15 cellular contexts compared by ENCODE assay signal in the genomic region with DNA sequence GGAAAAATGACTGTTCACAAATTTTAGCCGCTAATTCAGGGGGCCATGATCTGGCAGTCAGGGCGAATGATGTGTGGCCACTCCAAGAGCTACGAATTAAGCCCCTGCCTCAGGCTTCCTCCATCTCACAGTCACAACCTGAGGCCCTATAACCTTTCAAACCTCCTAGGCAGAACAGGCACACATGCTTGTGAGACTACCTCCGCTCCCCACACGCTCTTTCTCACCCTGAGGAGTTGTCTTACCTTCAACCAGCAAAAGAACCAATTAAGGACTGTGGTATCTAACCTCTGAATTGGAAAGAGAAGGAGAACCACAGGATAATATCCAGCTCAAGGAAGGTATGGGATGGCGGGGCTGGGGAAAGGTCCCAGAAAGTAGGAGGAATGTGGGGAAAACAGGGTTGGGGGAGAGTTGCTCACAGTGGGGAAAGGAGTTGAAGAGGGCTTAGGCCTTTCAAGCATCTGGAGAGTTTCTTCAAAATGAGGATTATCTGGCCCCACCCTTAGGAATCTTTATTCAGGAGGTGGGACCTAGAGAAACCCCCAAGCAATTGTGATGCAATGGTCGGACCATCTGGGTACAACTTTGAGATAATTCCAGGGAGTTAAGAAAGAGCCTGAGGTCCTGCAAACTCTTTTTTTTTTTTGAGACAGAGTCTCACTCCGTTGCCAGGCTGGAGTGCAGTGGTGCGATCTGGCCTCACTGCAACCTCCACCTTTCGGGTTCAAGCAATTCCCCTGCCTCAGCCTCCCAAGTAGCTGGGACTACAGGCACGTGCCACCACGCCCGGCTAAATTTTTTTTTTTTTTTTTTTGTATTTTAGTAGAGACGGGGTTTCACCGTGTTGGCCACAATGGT. TPM values are rescaled to one million over a fixed set of nuclear protein-coding genes. Genes with fewer than 3 reads are reported as not detected.
A peak's percentile ranks its signal among the peaks of the same experiment; 100 is the strongest.
DNase-seq lines count a peak whose midpoint lies in the region; ATAC-seq and TF ChIP-seq lines count a peak whose summit lies in the region.
"Had no signal": no experiment of that assay in that cellular context is flagged by ENCODE, and none has a peak within 500 bp of the region (broad histone marks: within the 10 kb centered on the region; RNA-seq: fewer than 3 reads in every experiment).

No MANE protein-coding gene starts in this region.

- H3K36me3 Mint-ChIP-seq in neural crest cell (ENCODE audit: low read depth), result peaks cover 3% of the 10 kb centered on the region
- H3K36me3 Mint-ChIP-seq: CD8-positive, alpha-beta memory T cell had no signal

- peaks cover 41% of the 10 kb centered on the region for H3K27me3 Mint-ChIP-seq in neural crest cell (ENCODE audit: low read depth)

- peak overlapping the region; percentile 39 for H3K4me3 Mint-ChIP-seq in neural crest cell
- H3K4me3 Mint-ChIP-seq: nephron progenitor cell; stimulated activated naive CD8-positive, alpha-beta T cell treated with anti-CD3 and anti-CD28 coated beads, Interleukin-15, Interleukin-2, amounts not matched to agents 100 ng/mL and 50 ng/mL, for 24 hours had no signal

- H3K27ac ChIP-seq in HUES6 (ENCODE audit: low read depth, low read length), result peak overlapping the region; percentile 78

- H3K4me1 ChIP-seq in HUES6 (ENCODE audit: control insufficient read depth, insufficient read depth, low read length), result peaks cover 59% of the 10 kb centered on the region

- H3K36me3 ChIP-seq in HUES6 (ENCODE audit: control insufficient read depth, insufficient read depth, low read length), result peaks cover 20% of the 10 kb centered on the region

- no peaks in the 10 kb centered on the region for H3K9me3 ChIP-seq in HUES6 (ENCODE audit: control insufficient read depth, insufficient read depth, low read depth, low read length)

- no peak for ATAC-seq in HG03439 (IDR thresholded peaks at IDR 0.05; ENCODE audit: unreplicated experiment)
- no peak for ATAC-seq in GM18520 (IDR thresholded peaks at IDR 0.05; ENCODE audit: unreplicated experiment)
- ATAC-seq: Right ventricle myocardium inferior had no signal

- H3K4me3 ChIP-seq in AG10803 (ENCODE audit: low read length) (no peak overlapping the region), HUES6 (ENCODE audit: low read depth, low read length) (peak overlapping the region; percentile 26; the same call in 1 of the 2 replicates)

- H3K9me3 Mint-ChIP-seq in neural crest cell, result no peaks in the 10 kb centered on the region
- H3K9me3 Mint-ChIP-seq: CD8-positive, alpha-beta memory T cell; nephron progenitor cell; stimulated activated naive CD8-positive, alpha-beta T cell treated with anti-CD3 and anti-CD28 coated beads, Interleukin-15, Interleukin-2, amounts not matched to agents 100 ng/mL and 50 ng/mL, for 24 hours had no signal

- TF ChIP-seq CTCF in AG10803 (conservative IDR thresholded peaks at IDR 0.05; ENCODE audit: low read length) (no peak), neural crest cell (conservative IDR thresholded peaks at IDR 0.05) (no peak)

- H3K27me3 ChIP-seq in HUES6 (ENCODE audit: control insufficient read depth, insufficient read depth, low read length), result peaks cover 37% of the 10 kb centered on the region

- H3K9ac ChIP-seq in HUES6 (ENCODE audit: low read length), result peak overlapping the region; percentile 45

- peaks cover 45% of the 10 kb centered on the region for H3K4me1 Mint-ChIP-seq in neural crest cell

- DNase-seq in AG10803 (ENCODE audit: low read depth), result peak; percentile 36
- peak; percentile 4 for DNase-seq in epidermal melanocyte (ENCODE audit: insufficient read length, low spot score)
- no peak for DNase-seq in neural crest cell (ENCODE audit: low read depth, low spot score)
- no peak for DNase-seq in DMS 273 treated with DMSO at 0.1 percent for 48 hours (lab: John Stamatoyannopoulos, UW)
- DNase-seq in SHP77 treated with DMSO at 0.1 percent for 48 hours (lab: John Stamatoyannopoulos, UW), result no peak
- DNase-seq: activated gamma-delta T cell treated with Interleukin-2 at 50 U/mL for 16 hours, NCI-H146, nephron progenitor cell had no signal

- H3K27ac Mint-ChIP-seq in neural crest cell (ENCODE audit: unreplicated experiment), result no peak overlapping the region
- H3K27ac Mint-ChIP-seq: CD8-positive, alpha-beta memory T cell; nephron progenitor cell; stimulated activated naive CD8-positive, alpha-beta T cell treated with anti-CD3 and anti-CD28 coated beads, Interleukin-15, Interleukin-2, amounts not matched to agents 100 ng/mL and 50 ng/mL, for 24 hours had no signal

RNA-seq across cellular contexts. Expression of a gene that starts 5.5 kb away (rescaled TPM):
- total RNA-seq in neural crest cell, result 16.2 and 17.3 TPM in 2 replicates
- total RNA-seq: CD8-positive, alpha-beta memory T cell; T-helper 1 cell treated with Interleukin-12 subunit alpha and Interleukin-12 subunit beta and Interleukin-4 antibody, amounts not matched to agents 30 ng/mL and 1 ng/mL, for 36 hours had no signal

RNA-seq across cellular contexts. Expression of a gene that starts 50.9 kb away (rescaled TPM):
- 88.7 and 93.5 TPM in 2 replicates for total RNA-seq in neural crest cell

Comparison
In these comparisons a context has a peak if more than half of its experiments do, and no peak if none do; other contexts are left out.
1. DNase-seq: peak in AG10803 (single experiment) and epidermal melanocyte (single experiment); none in neural crest cell (single experiment), DMS 273 treated with DMSO at 0.1 percent for 48 hours (single experiment) and SHP77 treated with DMSO at 0.1 percent for 48 hours (single experiment).